In the genomic region with DNA sequence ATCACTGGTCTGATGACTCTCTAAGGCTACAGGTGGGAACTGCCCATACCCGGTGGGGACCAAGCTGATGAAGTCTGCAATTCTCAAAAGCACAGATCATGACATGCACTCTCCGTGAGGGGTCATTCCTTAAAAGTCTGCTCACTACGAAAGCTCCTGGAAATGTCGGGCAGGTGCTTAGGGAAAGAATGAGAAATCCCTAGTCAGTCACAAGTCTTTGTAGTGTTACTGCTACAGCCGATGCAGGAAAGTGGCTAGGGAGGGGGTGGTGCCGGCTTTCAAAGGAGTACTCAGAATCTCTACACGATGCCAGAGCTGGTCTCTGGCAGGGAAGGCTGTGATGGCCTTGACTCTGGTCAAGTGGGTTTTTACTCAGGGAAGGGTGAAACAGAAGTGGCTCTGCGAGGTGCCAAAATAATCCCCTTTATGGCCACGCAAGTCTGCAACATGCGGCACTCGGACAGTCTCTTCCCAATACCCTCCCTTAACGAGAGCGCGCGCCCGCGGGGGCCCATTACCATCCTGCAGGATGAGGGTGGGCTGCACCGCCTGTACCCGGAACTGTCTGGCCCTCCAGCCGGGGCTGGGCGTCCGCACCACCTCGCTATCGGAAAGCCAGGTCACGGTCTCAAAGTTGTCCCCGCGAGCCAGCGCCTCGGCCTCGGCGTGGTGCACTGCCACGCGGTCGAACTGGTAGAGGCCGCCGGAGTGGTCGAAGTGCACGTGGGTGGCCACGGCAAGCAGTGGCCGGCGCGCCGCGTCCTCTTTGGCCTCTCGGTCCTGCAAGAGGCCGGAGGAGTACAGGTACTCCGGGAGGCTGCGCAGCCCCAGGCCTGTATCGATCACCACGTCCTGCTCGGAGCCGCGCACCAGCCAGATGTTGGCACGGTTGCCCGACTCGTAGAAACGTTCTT, we compare ENCODE assay signal across 8 cellular contexts. TPM values are rescaled to one million over a fixed set of nuclear protein-coding genes. Genes with fewer than 3 reads are reported as not detected.
DNase-seq lines count a peak whose midpoint lies in the region; ATAC-seq and TF ChIP-seq lines count a peak whose summit lies in the region.

No MANE protein-coding gene starts in this region.

- TF ChIP-seq POLR2A in spleen (IDR thresholded peaks at IDR 0.05), result no peak

- H3K36me3 ChIP-seq in DOHH2 (ENCODE audit: control insufficient read depth, low read length) (peaks cover 25% of the 10 kb centered on the region), HUES64 (ENCODE audit: insufficient read depth, low read length) (peaks cover 2% of the 10 kb centered on the region; the same call in 1 of the 2 replicates), mammary epithelial cell (ENCODE audit: insufficient read depth, low read length) (no peaks in the 10 kb centered on the region), spleen (no peaks in the 10 kb centered on the region)

- H3K9me3 ChIP-seq in DOHH2 (ENCODE audit: control insufficient read depth, insufficient read depth, low read length), result no peaks in the 10 kb centered on the region
- no peaks in the 10 kb centered on the region for H3K9me3 ChIP-seq in HUES64 (ENCODE audit: insufficient read depth, low read depth, low read length)
- no peaks in the 10 kb centered on the region for H3K9me3 ChIP-seq in mammary epithelial cell (replicated peaks; ENCODE audit: insufficient read depth, low read length)
- peaks cover 0 to 9% (median 0%) of the 10 kb centered on the region in 8 donors for H3K9me3 ChIP-seq in spleen

- H3K27ac ChIP-seq in DOHH2 (ENCODE audit: low read depth, low read length) (peak overlapping the region; percentile 48), HUES64 (ENCODE audit: low read depth, low read length) (peak overlapping the region; percentile 77; the same call in 1 of the 2 replicates), mammary epithelial cell (ENCODE audit: insufficient read depth, low read depth, low read length) (peak overlapping the region; percentile 32), spleen (peak overlapping the region; percentile 76 to 88 (median 86))

- H3F3A ChIP-seq in DOHH2 (ENCODE audit: control insufficient read depth, insufficient read depth), result no peaks in the 10 kb centered on the region

- H3K27me3 ChIP-seq in DOHH2 (ENCODE audit: control insufficient read depth, low read length), result no peaks in the 10 kb centered on the region
- H3K27me3 ChIP-seq in HUES64 (ENCODE audit: insufficient read depth, low read length), result peaks cover 6% of the 10 kb centered on the region; the same call in 1 of the 2 replicates
- H3K27me3 ChIP-seq in mammary epithelial cell (ENCODE audit: insufficient read depth, low read length), result no peaks in the 10 kb centered on the region
- H3K27me3 ChIP-seq in spleen (replicated peaks in 1 of 7), result no peaks in the 10 kb centered on the region

- peak; percentile 54 for DNase-seq in SW480 (ENCODE audit: low spot score)
- peak; percentile 33 for DNase-seq in mammary epithelial cell
- DNase-seq in islet precursor cell, result peak; percentile 63
- DNase-seq in spleen, result peak; percentile 92
- no peak for DNase-seq in 8988T

- ATAC-seq in GM21390 (IDR thresholded peaks at IDR 0.05; ENCODE audit: unreplicated experiment), result peak; percentile 19

- in situ Hi-C loops in mammary epithelial cell (cut with MboI; ENCODE audit: low sequenced_read_pairs in 2 of 2), result no loop called here

- TF ChIP-seq CTCF in DOHH2 (IDR thresholded peaks at IDR 0.05; ENCODE audit: low read depth, low read length, poor library complexity, severe bottlenecking) (no peak), mammary epithelial cell (conservative IDR thresholded peaks at IDR 0.05 in 1 of 2, IDR thresholded peaks at IDR 0.05 in 1 of 2; ENCODE audit: extremely low read depth in 1 of 2, insufficient read depth in 1 of 2, low read depth in 1 of 2, low read length in 2 of 2) (no peak), spleen (IDR thresholded peaks at IDR 0.05 in 8 of 11, conservative IDR thresholded peaks at IDR 0.05 in 3 of 11) (no peak)

- no peaks in the 10 kb centered on the region for H4K20me1 ChIP-seq in DOHH2 (ENCODE audit: control insufficient read depth, insufficient read depth, low read depth, low read length)
- H4K20me1 ChIP-seq in mammary epithelial cell (ENCODE audit: insufficient read depth, low read length), result no peaks in the 10 kb centered on the region

- peak overlapping the region; percentile 100 for H2AFZ ChIP-seq in mammary epithelial cell (ENCODE audit: low read depth, low read length)

- dilution Hi-C loops in mammary epithelial cell (cut with HindIII; ENCODE audit: low sequenced_read_pairs), result no loop called here

- WGBS in HUES64, result under 1% methylated on average over 57 of the region's 57 CpGs
- under 1% methylated on average over 23 of the region's 57 CpGs for WGBS in mammary epithelial cell (ENCODE audit: low coverage, missing lambda C conversion rate)
- WGBS in spleen, 5 donors, result 0 to 1% (median 1%) methylated on average over 35 to 57 of the region's 57 CpGs

- peaks cover 26% of the 10 kb centered on the region for H3K4me1 ChIP-seq in DOHH2 (ENCODE audit: control insufficient read depth, low read length)
- peaks cover 33% of the 10 kb centered on the region for H3K4me1 ChIP-seq in HUES64 (ENCODE audit: insufficient read depth, low read length)
- H3K4me1 ChIP-seq in mammary epithelial cell (ENCODE audit: insufficient read depth, low read length), result peaks cover 4% of the 10 kb centered on the region
- peaks cover 7 to 41% (median 25%) of the 10 kb centered on the region in 6 donors for H3K4me1 ChIP-seq in spleen

- no peaks in the 10 kb centered on the region for H3K9me2 ChIP-seq in DOHH2 (replicated peaks; ENCODE audit: control insufficient read depth, low read length)

- no TSS peak for BruUV-seq in mammary epithelial cell (replicated peaks; lab: Mats Ljungman, UMichigan)

- H3K4me3 ChIP-seq in DOHH2 (ENCODE audit: low read length) (peak overlapping the region; percentile 93), HUES64 (ENCODE audit: low read length) (peak overlapping the region; percentile 91), mammary epithelial cell (replicated peaks in 1 of 3; ENCODE audit: insufficient read depth in 1 of 3, low read depth in 2 of 3, low read length in 3 of 3) (peak overlapping the region; percentile 68 to 97 (median 84)), spleen (peak overlapping the region; percentile 79 to 98 (median 94))

- peaks cover 89% of the 10 kb centered on the region for H3K79me2 ChIP-seq in DOHH2 (ENCODE audit: control insufficient read depth, low read length)
- peaks cover 39% of the 10 kb centered on the region for H3K79me2 ChIP-seq in mammary epithelial cell (ENCODE audit: insufficient read depth, low read length)

- H3K9ac ChIP-seq in HUES64 (ENCODE audit: low read depth, low read length) (peak overlapping the region; percentile 82), mammary epithelial cell (ENCODE audit: insufficient read depth, low read length) (peak overlapping the region; percentile 62)

- CTCF ChIA-PET in mammary epithelial cell (lab: Charles Lee; ENCODE audit: low non-redundant PET), result no interaction called here

- peak overlapping the region; percentile 98 for H3K4me2 ChIP-seq in DOHH2 (ENCODE audit: low read length)
- peak overlapping the region; percentile 92 for H3K4me2 ChIP-seq in mammary epithelial cell (ENCODE audit: insufficient read depth, low read depth, low read length)

- intact Hi-C loops in mammary epithelial cell (cut with micrococcal nuclease), result loop anchor here (1.0 kb wide), 3 partner anchors 10 to 64 kb away; a partner anchor contains a TSS
- intact Hi-C loops in spleen (cut with DNase I; ENCODE audit: low total_unique reads), result no loop called here

RNA-seq across cellular contexts. Expression of a gene that starts 1.0 kb away (rescaled TPM):
- 3.6 TPM for polyA plus RNA-seq in HUES64 (2013, experiment 1 of 2)
- 3.6 TPM for polyA plus RNA-seq in HUES64 (2013, experiment 2 of 2)
- 1 to 10 TPM; 7.8 to 8.0 TPM for total RNA-seq in mammary epithelial cell
- 2.3 TPM for polyA plus RNA-seq in mammary epithelial cell
- polyA minus RNA-seq in mammary epithelial cell, result 1.8 TPM
- total RNA-seq in spleen, result 10 to 100 TPM in 1 of 7 donors, 1 to 10 TPM in 6; 4.8 to 11.8 (median 7.8) TPM
- polyA plus RNA-seq in spleen, result 1 to 10 TPM; 2.2 to 3.4 (median 3.4) TPM

RNA-seq across cellular contexts. Expression of a gene that starts 1.1 kb away (rescaled TPM):
- 94.5 TPM for polyA plus RNA-seq in HUES64 (2013, experiment 1 of 2)
- 81.6 TPM for polyA plus RNA-seq in HUES64 (2013, experiment 2 of 2)
- 1 to 10 TPM; 6.5 to 9.9 TPM for total RNA-seq in mammary epithelial cell
- polyA plus RNA-seq in mammary epithelial cell, result 14.4 TPM
- polyA minus RNA-seq in mammary epithelial cell, result 29.3 TPM
- 1 to 10 TPM; 1.4 to 4.3 (median 2.5) TPM for total RNA-seq in spleen
- 1 to 10 TPM in 2 of 3 donors, under 1 TPM in 1; 0.93 to 2.3 (median 1.5) TPM for polyA plus RNA-seq in spleen

RNA-seq across cellular contexts. Expression of a gene that starts 55.8 kb away (rescaled TPM):
- polyA plus RNA-seq in HUES64 (2013, experiment 1 of 2), result 8.4 TPM
- polyA plus RNA-seq in HUES64 (2013, experiment 2 of 2), result 10.1 TPM
- total RNA-seq in mammary epithelial cell (10 to 100 TPM; 16.8 to 18.7 TPM), spleen (10 to 100 TPM; 15.5 to 27.4 (median 21.3) TPM)
- polyA plus RNA-seq in mammary epithelial cell (8.1 TPM), spleen (1 to 10 TPM; 5.1 to 7.3 (median 5.7) TPM)
- polyA minus RNA-seq in mammary epithelial cell, result 1.3 TPM

Comparison
In these comparisons a context has a peak if more than half of its experiments do, and no peak if none do; other contexts are left out.
1. H3K27ac ChIP-seq: peak in every context shown above with its lines; median percentile 86 in spleen; 77 in HUES64; 48 in DOHH2; 32 in mammary epithelial cell.